In genomic region chr15:69016021-69016595, GRCh38 we compare ENCODE assay signal across 25 cellular contexts. TPM values are rescaled to one million over a fixed set of nuclear protein-coding genes. Genes with fewer than 3 reads are reported as not detected.
"Had no signal": no experiment of that assay in that cellular context is flagged by ENCODE, and none has a peak within 500 bp of the region (broad histone marks: within the 10 kb centered on the region; RNA-seq: fewer than 3 reads in every experiment).

No MANE protein-coding gene starts in this region.

- H3K36me3 Mint-ChIP-seq: activated naive CD4-positive, alpha-beta T cell treated with anti-CD3 and anti-CD28 coated beads, Interleukin-2, amount 10 ng/mL, durations not matched to agents 7 days and 5 days; naive B cell; stimulated activated memory B cell treated with anti-CD40 and anti-IgM and Interleukin-4, amounts not matched to agents 10 μg/mL and 1 μg/mL and 100 μg/mL, for 72 hours had no signal

- H3K27me3 ChIP-seq: cardiac muscle cell, sigmoid colon, tibial nerve had no signal

- H3K9me3 Mint-ChIP-seq: activated naive CD4-positive, alpha-beta T cell treated with anti-CD3 and anti-CD28 coated beads, Interleukin-2, amount 10 ng/mL, durations not matched to agents 7 days and 5 days; activated naive CD8-positive, alpha-beta T cell treated with anti-CD3 and anti-CD28 coated beads, Interleukin-2, amount 50 U/mL, for 24 hours; effector memory CD8-positive, alpha-beta T cell had no signal

- H3K36me3 ChIP-seq: cardiac muscle cell, esophagus squamous epithelium, heart right ventricle, sigmoid colon, stomach, suprapubic skin, tibial nerve had no signal

- H3K27ac ChIP-seq: cardiac muscle cell, dorsolateral prefrontal cortex, esophagus squamous epithelium, heart right ventricle, sigmoid colon, stomach, suprapubic skin, tibial nerve, VCaP had no signal

- H3K4me1 ChIP-seq: esophagus squamous epithelium, heart right ventricle, sigmoid colon, stomach, suprapubic skin, tibial nerve had no signal

- ATAC-seq: activated CD4-positive, CD25-positive, alpha-beta regulatory T cell treated with anti-CD3 and anti-CD28 coated beads, Interleukin-2, amount 50 U/mL, for 24 hours; activated naive CD8-positive, alpha-beta T cell treated with anti-CD3 and anti-CD28 coated beads, Interleukin-2, amount 50 U/mL, for 24 hours; effector memory CD8-positive, alpha-beta T cell; heart right ventricle; left colon; stimulated activated memory B cell treated with anti-CD40 and anti-IgM and Interleukin-4, amounts not matched to agents 10 μg/mL and 1 μg/mL and 100 μg/mL, for 72 hours had no signal

- H3K27ac Mint-ChIP-seq: activated naive CD4-positive, alpha-beta T cell treated with anti-CD3 and anti-CD28 coated beads, Interleukin-2, amount 10 ng/mL, durations not matched to agents 7 days and 5 days; activated naive CD8-positive, alpha-beta T cell treated with anti-CD3 and anti-CD28 coated beads, Interleukin-2, amount 50 U/mL, for 24 hours; effector memory CD8-positive, alpha-beta T cell; naive B cell; stimulated activated memory B cell treated with anti-CD40 and anti-IgM and Interleukin-4, amounts not matched to agents 10 μg/mL and 1 μg/mL and 100 μg/mL, for 72 hours had no signal

- DNase-seq: activated CD4-positive, alpha-beta T cell treated with anti-CD3 and anti-CD28 coated beads, Interleukin-2, amount 50 U/mL, for 1 hour; activated CD8-positive, alpha-beta memory T cell treated with anti-CD3 and anti-CD28 coated beads for 24 hours; activated effector memory CD4-positive, alpha-beta T cell treated with anti-CD3 and anti-CD28 coated beads, Interleukin-2, amount 50 U/mL, for 16 hours; activated naive CD4-positive, alpha-beta T cell treated with anti-CD3 and anti-CD28 coated beads, Interleukin-2, amount 10 ng/mL, durations not matched to agents 7 days and 5 days; activated naive CD8-positive, alpha-beta T cell treated with anti-CD3 and anti-CD28 coated beads, Interleukin-2, amount 50 U/mL, for 24 hours; dorsolateral prefrontal cortex; effector memory CD8-positive, alpha-beta T cell; esophagus squamous epithelium; heart right ventricle; left colon; mesendoderm; naive B cell; occipital lobe; sigmoid colon; stimulated activated CD4-positive, alpha-beta T cell treated with anti-CD3 and anti-CD28 coated beads, Interleukin-15, amount 100 ng/mL, for 24 hours; stomach had no signal

- H3K4me3 ChIP-seq: cardiac muscle cell, dorsolateral prefrontal cortex, esophagus squamous epithelium, heart right ventricle, sigmoid colon, smooth muscle cell, stomach, suprapubic skin, tibial nerve had no signal

- H3K4me1 Mint-ChIP-seq: activated naive CD4-positive, alpha-beta T cell treated with anti-CD3 and anti-CD28 coated beads, Interleukin-2, amount 10 ng/mL, durations not matched to agents 7 days and 5 days; activated naive CD8-positive, alpha-beta T cell treated with anti-CD3 and anti-CD28 coated beads, Interleukin-2, amount 50 U/mL, for 24 hours; naive B cell; stimulated activated memory B cell treated with anti-CD40 and anti-IgM and Interleukin-4, amounts not matched to agents 10 μg/mL and 1 μg/mL and 100 μg/mL, for 72 hours had no signal

- H3K9me3 ChIP-seq: esophagus squamous epithelium, heart right ventricle, sigmoid colon, stomach, suprapubic skin, tibial nerve had no signal

- H3K4me3 Mint-ChIP-seq: activated naive CD4-positive, alpha-beta T cell treated with anti-CD3 and anti-CD28 coated beads, Interleukin-2, amount 10 ng/mL, durations not matched to agents 7 days and 5 days; activated naive CD8-positive, alpha-beta T cell treated with anti-CD3 and anti-CD28 coated beads, Interleukin-2, amount 50 U/mL, for 24 hours; effector memory CD8-positive, alpha-beta T cell; naive B cell; stimulated activated memory B cell treated with anti-CD40 and anti-IgM and Interleukin-4, amounts not matched to agents 10 μg/mL and 1 μg/mL and 100 μg/mL, for 72 hours had no signal

RNA-seq across cellular contexts. Expression of gene NOX5, which starts 1.6 kb away (rescaled TPM):
- total RNA-seq: endothelial cell of umbilical vein had no signal
- polyA plus RNA-seq: neural cell had no signal
